In genomic region chr7:120665068-120665467, GRCh38 we compare ENCODE assay signal across 27 cellular contexts.
"Had no signal": no experiment of that assay in that cellular context is flagged by ENCODE, and none has a peak within 500 bp of the region (broad histone marks: within the 10 kb centered on the region; RNA-seq: fewer than 3 reads in every experiment).

No MANE protein-coding gene starts in this region.

- DNase-seq: stimulated activated CD4-positive, alpha-beta T cell treated with anti-CD3 and anti-CD28 coated beads, Interleukin-2, amount 100 ng/mL, for 48 hours; stimulated activated CD4-positive, alpha-beta T cell treated with anti-CD3 and anti-CD28 coated beads, Interleukin-4, amount 100 ng/mL, for 1 hour; stimulated activated CD4-positive, alpha-beta T cell treated with anti-CD3 and anti-CD28 coated beads, Interleukin-4, amount 100 ng/mL, for 24 hours; stimulated activated CD4-positive, alpha-beta T cell treated with anti-CD3 and anti-CD28 coated beads, Interleukin-4, amount 100 ng/mL, for 4 hours; stimulated activated CD8-positive, alpha-beta memory T cell treated with anti-CD3 and anti-CD28 coated beads, Interleukin-4, amount 100 ng/mL, for 48 hours; stimulated activated naive B cell treated with anti-CD40 and anti-IgM and Interleukin-4, amounts not matched to agents 10 μg/mL and 1 μg/mL and 100 μg/mL, for 72 hours; stimulated activated naive CD4-positive, alpha-beta T cell; stimulated activated naive CD4-positive, alpha-beta T cell treated with Interleukin-2 at 50 U/mL for 16 hours; stimulated activated naive CD8-positive, alpha-beta T cell treated with anti-CD3 and anti-CD28 coated beads, Interleukin-15, amount 100 ng/mL, for 72 hours; stimulated activated naive CD8-positive, alpha-beta T cell treated with anti-CD3 and anti-CD28 coated beads, Interleukin-15, Interleukin-2, amounts not matched to agents 100 U/mL and 50 U/mL, for 24 hours; stomach; substantia nigra; testis; thyroid gland; tibial artery; transverse colon; trophoblast cell; upper lobe of left lung; upper lobe of right lung; uterus had no signal

- ATAC-seq: stimulated activated effector memory CD8-positive, alpha-beta T cell treated with anti-CD3 and anti-CD28 coated beads, Interleukin-12 subunit alpha, Interleukin-12 subunit beta, amount 100 ng/mL, for 72 hours; stimulated activated memory B cell treated with anti-CD40 and anti-IgM and Interleukin-4, amounts not matched to agents 10 μg/mL and 1 μg/mL and 100 μg/mL, for 72 hours; stimulated activated naive B cell treated with anti-CD40 and anti-IgM and Interleukin-4, amounts not matched to agents 10 μg/mL and 1 μg/mL and 100 μg/mL, for 72 hours; stimulated activated naive CD8-positive, alpha-beta T cell treated with anti-CD3 and anti-CD28 coated beads, Interleukin-15, amount 100 ng/mL, for 72 hours; stimulated activated naive CD8-positive, alpha-beta T cell treated with anti-CD3 and anti-CD28 coated beads, Interleukin-15, Interleukin-2, amounts not matched to agents 100 U/mL and 50 U/mL, for 24 hours; upper lobe of right lung had no signal

- H3K9me3 ChIP-seq: stomach, suprapubic skin, testis, thoracic aorta, thyroid gland, tibial artery, tibial nerve, transverse colon, upper lobe of left lung, upper lobe of right lung, uterus, vagina had no signal

- FAIRE-seq: urothelium cell line had no signal

- H3K27me3 ChIP-seq: stomach, suprapubic skin, testis, thyroid gland, tibial artery, tibial nerve, transverse colon, upper lobe of left lung, upper lobe of right lung, uterus, vagina had no signal

- H3K36me3 ChIP-seq: stomach, suprapubic skin, thoracic aorta, thyroid gland, tibial artery, tibial nerve, transverse colon, upper lobe of left lung, upper lobe of right lung, vagina had no signal

- H3K27ac ChIP-seq: stomach, suprapubic skin, testis, thoracic aorta, thyroid gland, tibial artery, tibial nerve, transverse colon, upper lobe of left lung, upper lobe of right lung, uterus, vagina had no signal

- H3K4me1 ChIP-seq: stomach, suprapubic skin, testis, thyroid gland, tibial artery, tibial nerve, transverse colon, upper lobe of left lung, upper lobe of right lung, uterus, vagina had no signal

- H3K4me3 ChIP-seq: stomach, suprapubic skin, testis, thoracic aorta, thyroid gland, tibial artery, tibial nerve, transverse colon, upper lobe of left lung, upper lobe of right lung, uterus, vagina had no signal
